Comparison of ENCODE assay signal across 8 cellular contexts in the genomic region with DNA sequence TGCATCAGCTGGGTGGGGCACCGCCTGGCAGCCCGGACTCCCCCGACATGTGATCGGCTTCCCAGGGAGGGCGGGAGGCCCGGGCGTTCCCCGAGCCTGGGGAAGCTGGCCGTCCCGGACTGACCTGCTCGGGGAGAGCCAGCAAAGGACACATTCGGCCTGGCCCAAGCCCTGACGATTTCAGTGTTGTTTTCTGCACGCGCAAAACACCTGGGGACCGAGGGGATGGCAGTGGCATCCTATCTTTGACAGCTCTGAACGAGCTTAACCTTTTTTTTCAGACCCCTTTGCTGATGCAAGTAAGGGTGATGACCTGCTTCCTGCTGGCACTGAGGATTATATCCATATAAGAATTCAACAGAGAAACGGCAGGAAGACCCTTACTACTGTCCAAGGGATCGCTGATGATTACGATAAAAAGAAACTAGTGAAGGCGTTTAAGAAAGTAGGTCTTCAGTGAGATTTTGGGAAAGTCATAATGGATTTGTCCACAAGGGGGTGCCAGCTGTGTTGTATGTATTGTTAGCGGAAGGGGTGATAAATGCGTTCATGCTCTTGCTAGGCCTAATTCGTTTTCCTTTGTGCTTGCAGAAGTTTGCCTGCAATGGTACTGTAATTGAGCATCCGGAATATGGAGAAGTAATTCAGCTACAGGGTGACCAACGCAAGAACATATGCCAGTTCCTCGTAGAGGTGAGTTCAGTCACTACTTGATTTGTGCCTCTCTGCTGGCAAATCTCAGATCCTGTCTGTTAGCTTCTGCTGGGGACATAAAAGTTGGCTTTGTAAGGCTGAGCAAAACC. TPM values are rescaled to one million over a fixed set of nuclear protein-coding genes. Genes with fewer than 3 reads are reported as not detected.
DNase-seq lines count a peak whose midpoint lies in the region; ATAC-seq and TF ChIP-seq lines count a peak whose summit lies in the region.

No MANE protein-coding gene starts in this region.

- in situ Hi-C loops in GM23248 (cut with MboI): no loop called here

- H3K4me1 ChIP-seq in GM23248 (ENCODE audit: insufficient read depth) (peaks cover 21% of the 10 kb centered on the region), PC-9 (replicated peaks; ENCODE audit: insufficient read depth) (peaks cover 23% of the 10 kb centered on the region), iPS-18a (ENCODE audit: control insufficient read depth, low read depth, low read length) (no peaks in the 10 kb centered on the region), smooth muscle cell (ENCODE audit: low read depth) (peaks cover 16% of the 10 kb centered on the region)

- peak; percentile 49 for DNase-seq in Ammon's horn (ENCODE audit: low spot score)
- peak; percentile 75 for DNase-seq in GM23248
- peak; percentile 29 to 40 for DNase-seq in PC-9
- peak; percentile 27 for DNase-seq in amniotic stem cell (lab: John Stamatoyannopoulos, UW)
- no peak for DNase-seq in smooth muscle cell (lab: John Stamatoyannopoulos, UW; ENCODE audit: unreplicated experiment)
- DNase-seq in NK-92 (lab: John Stamatoyannopoulos, UW; ENCODE audit: unreplicated experiment): no peak

- CTCF ChIA-PET in PC-9 (lab: Charles Lee): interaction anchor here (0.6 to 1.9 kb wide), 4 partner anchors 11 to 283 kb away, joined by 3 to 17 read pairs (median 4); no protein-coding TSS in a partner anchor

- H3K27me3 ChIP-seq in GM23248 (replicated peaks; ENCODE audit: insufficient read depth): no peaks in the 10 kb centered on the region
- H3K27me3 ChIP-seq in PC-9 (ENCODE audit: insufficient read depth, low read depth): no peaks in the 10 kb centered on the region; the same call in 1 of the 2 replicates
- no peaks in the 10 kb centered on the region for H3K27me3 ChIP-seq in iPS-18a (ENCODE audit: control insufficient read depth, insufficient read depth, low read length)
- no peaks in the 10 kb centered on the region for H3K27me3 ChIP-seq in smooth muscle cell (ENCODE audit: low read depth)

- H3K9me3 ChIP-seq in GM23248 (ENCODE audit: low read depth) (no peaks in the 10 kb centered on the region), PC-9 (ENCODE audit: insufficient read depth, low read depth) (no peaks in the 10 kb centered on the region), iPS-18a (ENCODE audit: control insufficient read depth, low read depth, low read length) (no peaks in the 10 kb centered on the region), smooth muscle cell (replicated peaks; ENCODE audit: low read depth) (no peaks in the 10 kb centered on the region)

- WGBS in GM23248 (ENCODE audit: low coverage in 1 of 2, low lambda C conversion rate in 2 of 2, missing lambda C conversion rate in 2 of 2), 2 experiments: 0 to 1% methylated on average over 27 of the region's 27 CpGs
- WGBS in smooth muscle cell (ENCODE audit: low lambda C conversion rate): 7% methylated on average over 19 of the region's 27 CpGs

- H4K20me1 ChIP-seq in GM23248 (ENCODE audit: insufficient read depth) (peaks cover 12% of the 10 kb centered on the region; the same call in 1 of the 2 replicates), PC-9 (ENCODE audit: insufficient read depth) (peaks cover 35% of the 10 kb centered on the region), smooth muscle cell (ENCODE audit: low read depth) (peaks cover 52% of the 10 kb centered on the region)

- no peaks in the 10 kb centered on the region for H3K9me2 ChIP-seq in GM23248 (ENCODE audit: insufficient read depth)
- no peaks in the 10 kb centered on the region for H3K9me2 ChIP-seq in PC-9 (ENCODE audit: insufficient read depth)

- intact Hi-C loops in PC-9 (cut with micrococcal nuclease; ENCODE audit: unreplicated experiment): loop anchor here (5.0 kb wide), 2 partner anchors 98 to 113 kb away; a partner anchor contains a TSS

- no peak for ATAC-seq in GM21723 (IDR thresholded peaks at IDR 0.05; ENCODE audit: unreplicated experiment)

- BruUV-seq in PC-9 (replicated peaks; lab: Mats Ljungman, UMichigan): no TSS peak

- H3K4me3 ChIP-seq in GM23248: peak overlapping the region; percentile 89
- H3K4me3 ChIP-seq in PC-9: peak overlapping the region; percentile 88
- H3K4me3 ChIP-seq in iPS-18a (ENCODE audit: low read length): peak overlapping the region; percentile 90
- H3K4me3 ChIP-seq in smooth muscle cell: peak overlapping the region; percentile 99

- TF ChIP-seq CTCF in PC-9 (conservative IDR thresholded peaks at IDR 0.05) (peak; percentile 89), smooth muscle cell (IDR thresholded peaks at IDR 0.05; ENCODE audit: borderline replicate concordance, insufficient read depth, poor library complexity, severe bottlenecking) (peak; percentile 65)

- H3F3A ChIP-seq in GM23248 (ENCODE audit: insufficient read depth) (peaks cover 58% of the 10 kb centered on the region), PC-9 (ENCODE audit: insufficient read depth, low read depth) (peaks cover 65% of the 10 kb centered on the region), smooth muscle cell (ENCODE audit: low read depth) (peaks cover 40% of the 10 kb centered on the region)

- H3K36me3 ChIP-seq in GM23248 (ENCODE audit: low read depth): peaks cover 38% of the 10 kb centered on the region
- H3K36me3 ChIP-seq in PC-9 (ENCODE audit: low read depth): peaks cover 36% of the 10 kb centered on the region
- H3K36me3 ChIP-seq in iPS-18a (ENCODE audit: control insufficient read depth, low read depth, low read length): peaks cover 43% of the 10 kb centered on the region
- peaks cover 22% of the 10 kb centered on the region for H3K36me3 ChIP-seq in smooth muscle cell (ENCODE audit: low read depth)

- peaks cover 23% of the 10 kb centered on the region for H3K79me2 ChIP-seq in GM23248 (ENCODE audit: insufficient read depth)
- peaks cover 32% of the 10 kb centered on the region for H3K79me2 ChIP-seq in PC-9 (ENCODE audit: low read depth)
- H3K79me2 ChIP-seq in smooth muscle cell (ENCODE audit: low read depth): peaks cover 29% of the 10 kb centered on the region

- H3K4me2 ChIP-seq in GM23248 (ENCODE audit: unreplicated experiment) (peak overlapping the region; percentile 94), PC-9 (peak overlapping the region; percentile 99), smooth muscle cell (peak overlapping the region; percentile 98)

- peak overlapping the region; percentile 100 for H3K9ac ChIP-seq in GM23248
- peak overlapping the region; percentile 96 for H3K9ac ChIP-seq in iPS-18a (ENCODE audit: low read length)
- peak overlapping the region; percentile 100 for H3K9ac ChIP-seq in smooth muscle cell (ENCODE audit: low read depth)

- POLR2A ChIA-PET in PC-9 (lab: Charles Lee; ENCODE audit: unreplicated experiment): interaction anchor here (0.5 to 2.0 kb wide), 10 partner anchors 12 to 1272 kb away, joined by 3 to 89 read pairs (median 4); a partner anchor contains a TSS

- H3K27ac ChIP-seq in GM23248 (peak overlapping the region; percentile 100), PC-9 (peak overlapping the region; percentile 99), iPS-18a (ENCODE audit: low read length) (peak overlapping the region; percentile 89), smooth muscle cell (ENCODE audit: low read depth) (peak overlapping the region; percentile 100)

- H2AFZ ChIP-seq in GM23248 (no peak overlapping the region), PC-9 (no peak overlapping the region), smooth muscle cell (ENCODE audit: low read depth) (no peak overlapping the region)

RNA-seq across cellular contexts. Expression of a gene that starts 1.0 kb away (rescaled TPM):
- 98.1 and 113 TPM in 2 replicates for total RNA-seq in GM23248 (2014; rRNA removed; shearing (Covaris generic))
- polyA plus RNA-seq in GM23248 (2016; fragmentation: Nextera tagmentation; extraction: Ambion mirVana): 1,585 and 1,606 TPM in 2 replicates
- 775 and 874 TPM in 2 replicates for total RNA-seq in PC-9 (2021)
- 300 and 360 TPM in 2 replicates for total RNA-seq in smooth muscle cell
- 1,301 and 1,372 TPM in 2 replicates for polyA plus RNA-seq in smooth muscle cell

RNA-seq across cellular contexts. Expression of a gene that starts 22.4 kb away (rescaled TPM):
- not detected in 2 replicates for total RNA-seq in GM23248 (2014; rRNA removed; shearing (Covaris generic))
- polyA plus RNA-seq in GM23248 (2016; fragmentation: Nextera tagmentation; extraction: Ambion mirVana): not detected in 2 replicates
- total RNA-seq in PC-9 (2021): 0.87 TPM in 1 of 2 replicates, not detected in the other
- total RNA-seq in smooth muscle cell: not detected in 2 replicates
- 1.2 TPM in 1 of 2 replicates, not detected in the other for polyA plus RNA-seq in smooth muscle cell

RNA-seq across cellular contexts. Expression of a gene that starts 44.7 kb away (rescaled TPM):
- total RNA-seq in GM23248 (2014; rRNA removed; shearing (Covaris generic)): not detected in 2 replicates
- 0.06 TPM in 1 of 2 replicates, not detected in the other for polyA plus RNA-seq in GM23248 (2016; fragmentation: Nextera tagmentation; extraction: Ambion mirVana)
- total RNA-seq in PC-9 (2021): 1.1 and 2.2 TPM in 2 replicates
- total RNA-seq in smooth muscle cell: 0.04 and 0.36 TPM in 2 replicates
- 0.54 and 0.73 TPM in 2 replicates for polyA plus RNA-seq in smooth muscle cell

Comparison
In these comparisons a context has a peak if more than half of its experiments do, and no peak if none do; other contexts are left out.
1. DNase-seq: peak in Ammon's horn (single experiment), GM23248 (single experiment), PC-9 (2 of 2) and amniotic stem cell (single experiment); none in smooth muscle cell (single experiment) and NK-92 (single experiment).
2. Peak in every context shown above with its lines, with median percentiles within 50 percentile points of each other: H3K27ac ChIP-seq, H3K4me2 ChIP-seq, H3K4me3 ChIP-seq and H3K9ac ChIP-seq.